In genomic region chrX:11531226-11531625, GRCh38 we compare ENCODE assay signal across 9 cellular contexts.
DNase-seq lines count a peak whose midpoint lies in the region; ATAC-seq and TF ChIP-seq lines count a peak whose summit lies in the region.
"Had no signal": no experiment of that assay in that cellular context is flagged by ENCODE, and none has a peak within 500 bp of the region (broad histone marks: within the 10 kb centered on the region; RNA-seq: fewer than 3 reads in every experiment).

No MANE protein-coding gene starts in this region.

- TF ChIP-seq CTCF in endodermal cell (conservative IDR thresholded peaks at IDR 0.05) (peak; percentile 13), prostate gland (IDR thresholded peaks at IDR 0.05) (peak in 2 of 4 experiments; percentile 39 to 59)

- no peak for ATAC-seq in stimulated activated effector memory CD8-positive, alpha-beta T cell treated with anti-CD3 and anti-CD28 coated beads, Interleukin-12 subunit alpha, Interleukin-12 subunit beta, amount 100 ng/mL, for 72 hours
- ATAC-seq in HG03175 (IDR thresholded peaks at IDR 0.05; ENCODE audit: unreplicated experiment): no peak

- no peak for TF ChIP-seq POLR2A in prostate gland (IDR thresholded peaks at IDR 0.05)

- intact Hi-C loops in prostate gland (cut with DNase I): loop anchor here (5.0 to 10.0 kb wide), 2 partner anchors 134 to 236 kb away; partner anchors contain the start of gene ARHGAP6

- no peaks in the 10 kb centered on the region for H3K4me1 ChIP-seq in endodermal cell (ENCODE audit: control insufficient read depth, insufficient read depth, low read length)
- no peaks in the 10 kb centered on the region for H3K4me1 ChIP-seq in prostate gland (replicated peaks)
- H3K4me1 ChIP-seq: suprapubic skin had no signal

- H3K4me1 Mint-ChIP-seq in endodermal cell: no peaks in the 10 kb centered on the region
- no peaks in the 10 kb centered on the region for H3K4me1 Mint-ChIP-seq in stimulated activated effector memory CD8-positive, alpha-beta T cell treated with anti-CD3 and anti-CD28 coated beads, Interleukin-12 subunit alpha, Interleukin-12 subunit beta, amount 100 ng/mL, for 72 hours

- no peaks in the 10 kb centered on the region for H3K27me3 Mint-ChIP-seq in endodermal cell (ENCODE audit: insufficient read depth)

- peaks cover 7% of the 10 kb centered on the region for H3K9me3 Mint-ChIP-seq in endodermal cell
- no peaks in the 10 kb centered on the region for H3K9me3 Mint-ChIP-seq in stimulated activated effector memory CD8-positive, alpha-beta T cell treated with anti-CD3 and anti-CD28 coated beads, Interleukin-12 subunit alpha, Interleukin-12 subunit beta, amount 100 ng/mL, for 72 hours

- H3K9me3 ChIP-seq in endodermal cell (ENCODE audit: control insufficient read depth, low read length) (no peaks in the 10 kb centered on the region), prostate gland (no peaks in the 10 kb centered on the region)
- H3K9me3 ChIP-seq: suprapubic skin had no signal

- H3K27me3 ChIP-seq in endodermal cell (ENCODE audit: control insufficient read depth, insufficient read depth, low read length, poor library complexity, severe bottlenecking): no peaks in the 10 kb centered on the region
- no peaks in the 10 kb centered on the region for H3K27me3 ChIP-seq in prostate gland (replicated peaks; ENCODE audit: insufficient read depth)
- H3K27me3 ChIP-seq: suprapubic skin had no signal

- no peak overlapping the region for H3K9ac ChIP-seq in endodermal cell (ENCODE audit: extremely low read depth, low read length, poor library complexity, severe bottlenecking)

- H3K36me3 ChIP-seq in endodermal cell (ENCODE audit: control insufficient read depth, insufficient read depth, low read length): no peaks in the 10 kb centered on the region
- H3K36me3 ChIP-seq in prostate gland: no peaks in the 10 kb centered on the region
- H3K36me3 ChIP-seq: suprapubic skin had no signal

- H3K4me3 ChIP-seq in endodermal cell (ENCODE audit: low read length): no peak overlapping the region
- no peak overlapping the region for H3K4me3 ChIP-seq in prostate gland
- H3K4me3 ChIP-seq: suprapubic skin had no signal

- DNase-seq in GM03348 (ENCODE audit: low spot score): peak; percentile 19
- peak; percentile 14 for DNase-seq in NCI-H460 (ENCODE audit: extremely low read depth, low read depth)
- DNase-seq in endodermal cell: no peak
- peak; percentile 4 for DNase-seq in prostate gland (ENCODE audit: low spot score)
- DNase-seq in stimulated activated effector memory CD8-positive, alpha-beta T cell treated with anti-CD3 and anti-CD28 coated beads, Interleukin-12 subunit alpha, Interleukin-12 subunit beta, amount 100 ng/mL, for 72 hours (ENCODE audit: low spot score in 2 of 2): no peak
- DNase-seq in nucleus accumbens (lab: John Stamatoyannopoulos, UW): no peak
- DNase-seq in COLO668 (lab: John Stamatoyannopoulos, UW; ENCODE audit: unreplicated experiment): no peak

- H3K27ac Mint-ChIP-seq in endodermal cell: no peak overlapping the region
- H3K27ac Mint-ChIP-seq in stimulated activated effector memory CD8-positive, alpha-beta T cell treated with anti-CD3 and anti-CD28 coated beads, Interleukin-12 subunit alpha, Interleukin-12 subunit beta, amount 100 ng/mL, for 72 hours: no peak overlapping the region

- WGBS in endodermal cell (ENCODE audit: insufficient coverage in 1 of 2, insufficient read length in 1 of 2), 2 experiments: no CpG with 5 or more reads among the region's 1 CpG
- 32% methylated on average over 1 of the region's 1 CpG for WGBS in prostate gland

- H3K4me3 Mint-ChIP-seq in endodermal cell: no peak overlapping the region
- no peak overlapping the region for H3K4me3 Mint-ChIP-seq in stimulated activated effector memory CD8-positive, alpha-beta T cell treated with anti-CD3 and anti-CD28 coated beads, Interleukin-12 subunit alpha, Interleukin-12 subunit beta, amount 100 ng/mL, for 72 hours

- H3K27ac ChIP-seq in endodermal cell (ENCODE audit: low read depth, low read length) (no peak overlapping the region), prostate gland (no peak overlapping the region)
- H3K27ac ChIP-seq: suprapubic skin had no signal

- H3K36me3 Mint-ChIP-seq in endodermal cell (ENCODE audit: low read depth): no peaks in the 10 kb centered on the region
- no peaks in the 10 kb centered on the region for H3K36me3 Mint-ChIP-seq in stimulated activated effector memory CD8-positive, alpha-beta T cell treated with anti-CD3 and anti-CD28 coated beads, Interleukin-12 subunit alpha, Interleukin-12 subunit beta, amount 100 ng/mL, for 72 hours

Comparison
In these comparisons a context has a peak if more than half of its experiments do, and no peak if none do; other contexts are left out.
1. DNase-seq: peak in GM03348 (single experiment), NCI-H460 (single experiment) and prostate gland (single experiment); none in endodermal cell (single experiment), stimulated activated effector memory CD8-positive, alpha-beta T cell treated with anti-CD3 and anti-CD28 coated beads, Interleukin-12 subunit alpha, Interleukin-12 subunit beta, amount 100 ng/mL, for 72 hours (0 of 2), nucleus accumbens (0 of 56) and COLO668 (single experiment).